ENCODE assay signal across 1 cellular context in genomic region chr7:48140001-48140681, GRCh38.
TF ChIP-seq lines count a peak whose summit lies in the region.

No MANE protein-coding gene starts in this region.

TF ChIP-seq in HepG2, 621 proteins besides CTCF, POLR2A, EP300 and RAD21 (continued from another document and continues in another):
- no peak for TF ChIP-seq ZNF646 (CRISPR knock-in tag; IDR thresholded peaks at IDR 0.05)
- peak; percentile 32 for TF ChIP-seq PHF5A (CRISPR knock-in tag; IDR thresholded peaks at IDR 0.05; ENCODE audit: low read depth, unreplicated experiment)
- TF ChIP-seq ZSCAN22 (CRISPR knock-in tag; IDR thresholded peaks at IDR 0.05): no peak
- no peak for TF ChIP-seq GTF3A (CRISPR knock-in tag; conservative IDR thresholded peaks at IDR 0.05)
- TF ChIP-seq IRF1 (CRISPR knock-in tag; IDR thresholded peaks at IDR 0.05; ENCODE audit: low read depth): no peak
- TF ChIP-seq SP2 (CRISPR knock-in tag; IDR thresholded peaks at IDR 0.05): no peak
- TF ChIP-seq RFX1 (IDR thresholded peaks at IDR 0.05): no peak
- TF ChIP-seq, protein P1, sequence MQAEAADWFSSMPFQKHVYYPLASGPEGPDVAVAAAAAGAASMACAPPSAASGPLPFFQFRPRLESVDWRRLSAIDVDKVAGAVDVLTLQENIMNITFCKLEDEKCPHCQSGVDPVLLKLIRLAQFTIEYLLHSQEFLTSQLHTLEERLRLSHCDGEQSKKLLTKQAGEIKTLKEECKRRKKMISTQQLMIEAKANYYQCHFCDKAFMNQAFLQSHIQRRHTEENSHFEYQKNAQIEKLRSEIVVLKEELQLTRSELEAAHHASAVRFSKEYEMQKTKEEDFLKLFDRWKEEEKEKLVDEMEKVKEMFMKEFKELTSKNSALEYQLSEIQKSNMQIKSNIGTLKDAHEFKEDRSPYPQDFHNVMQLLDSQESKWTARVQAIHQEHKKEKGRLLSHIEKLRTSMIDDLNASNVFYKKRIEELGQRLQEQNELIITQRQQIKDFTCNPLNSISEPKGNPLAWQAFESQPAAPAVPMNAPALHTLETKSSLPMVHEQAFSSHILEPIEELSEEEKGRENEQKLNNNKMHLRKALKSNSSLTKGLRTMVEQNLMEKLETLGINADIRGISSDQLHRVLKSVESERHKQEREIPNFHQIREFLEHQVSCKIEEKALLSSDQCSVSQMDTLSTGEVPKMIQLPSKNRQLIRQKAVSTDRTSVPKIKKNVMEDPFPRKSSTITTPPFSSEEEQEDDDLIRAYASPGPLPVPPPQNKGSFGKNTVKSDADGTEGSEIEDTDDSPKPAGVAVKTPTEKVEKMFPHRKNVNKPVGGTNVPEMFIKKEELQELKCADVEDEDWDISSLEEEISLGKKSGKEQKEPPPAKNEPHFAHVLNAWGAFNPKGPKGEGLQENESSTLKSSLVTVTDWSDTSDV (CRISPR knock-in tag; IDR thresholded peaks at IDR 0.05): no peak
- no peak for TF ChIP-seq ZNF282 (IDR thresholded peaks at IDR 0.05; ENCODE audit: partially characterized antibody)
- TF ChIP-seq, protein P2, sequence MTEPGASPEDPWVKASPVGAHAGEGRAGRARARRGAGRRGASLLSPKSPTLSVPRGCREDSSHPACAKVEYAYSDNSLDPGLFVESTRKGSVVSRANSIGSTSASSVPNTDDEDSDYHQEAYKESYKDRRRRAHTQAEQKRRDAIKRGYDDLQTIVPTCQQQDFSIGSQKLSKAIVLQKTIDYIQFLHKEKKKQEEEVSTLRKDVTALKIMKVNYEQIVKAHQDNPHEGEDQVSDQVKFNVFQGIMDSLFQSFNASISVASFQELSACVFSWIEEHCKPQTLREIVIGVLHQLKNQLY (CRISPR knock-in tag; IDR thresholded peaks at IDR 0.05): peak; percentile 86
- TF ChIP-seq ZNF772 (CRISPR knock-in tag; IDR thresholded peaks at IDR 0.05): peak; percentile 95
- TF ChIP-seq NAIF1 (CRISPR knock-in tag; IDR thresholded peaks at IDR 0.05; ENCODE audit: borderline replicate concordance): 0 out of 2 replicates have a peak, but pooled peaks have one; percentile 55
- no peak for TF ChIP-seq NFKB2 (CRISPR knock-in tag; IDR thresholded peaks at IDR 0.05; ENCODE audit: borderline replicate concordance)
- TF ChIP-seq HOXA7 (CRISPR knock-in tag; IDR thresholded peaks at IDR 0.05): no peak
- TF ChIP-seq ZBTB7B (CRISPR knock-in tag; IDR thresholded peaks at IDR 0.05): peak; percentile 76
- 0 out of 2 replicates have a peak, but pooled peaks have one; percentile 23 for TF ChIP-seq BRD4 (CRISPR knock-in tag; IDR thresholded peaks at IDR 0.05)
- TF ChIP-seq TP53 (CRISPR knock-in tag; conservative IDR thresholded peaks at IDR 0.05): no peak
- peak; percentile 57 for TF ChIP-seq HOXA3 (CRISPR knock-in tag; IDR thresholded peaks at IDR 0.05)
- TF ChIP-seq RNF219 (CRISPR knock-in tag; IDR thresholded peaks at IDR 0.05): peak; percentile 51; the same call in 1 of the 2 replicates
- TF ChIP-seq EZH2 (conservative IDR thresholded peaks at IDR 0.05; ENCODE audit: low read depth, low read length): no peak
- TF ChIP-seq NONO (IDR thresholded peaks at IDR 0.05): no peak
- peak; percentile 75; the same call in 1 of the 2 replicates for TF ChIP-seq NONO (CRISPR knock-in tag; conservative IDR thresholded peaks at IDR 0.05)
- no peak for TF ChIP-seq MZF1 (CRISPR knock-in tag; IDR thresholded peaks at IDR 0.05; ENCODE audit: borderline replicate concordance)
- no peak for TF ChIP-seq ZBTB8A (CRISPR knock-in tag; IDR thresholded peaks at IDR 0.05; ENCODE audit: borderline replicate concordance, low read depth)
- peak; percentile 69 for TF ChIP-seq ZNF7 (CRISPR knock-in tag; IDR thresholded peaks at IDR 0.05)
- TF ChIP-seq, protein P3, sequence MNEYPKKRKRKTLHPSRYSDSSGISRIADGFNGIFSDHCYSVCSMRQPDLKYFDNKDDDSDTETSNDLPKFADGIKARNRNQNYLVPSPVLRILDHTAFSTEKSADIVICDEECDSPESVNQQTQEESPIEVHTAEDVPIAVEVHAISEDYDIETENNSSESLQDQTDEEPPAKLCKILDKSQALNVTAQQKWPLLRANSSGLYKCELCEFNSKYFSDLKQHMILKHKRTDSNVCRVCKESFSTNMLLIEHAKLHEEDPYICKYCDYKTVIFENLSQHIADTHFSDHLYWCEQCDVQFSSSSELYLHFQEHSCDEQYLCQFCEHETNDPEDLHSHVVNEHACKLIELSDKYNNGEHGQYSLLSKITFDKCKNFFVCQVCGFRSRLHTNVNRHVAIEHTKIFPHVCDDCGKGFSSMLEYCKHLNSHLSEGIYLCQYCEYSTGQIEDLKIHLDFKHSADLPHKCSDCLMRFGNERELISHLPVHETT (CRISPR knock-in tag; conservative IDR thresholded peaks at IDR 0.05): no peak; the same call in 1 of the 2 replicates
- TF ChIP-seq CBX2 (IDR thresholded peaks at IDR 0.05; ENCODE audit: low read depth, low read length): no peak
- TF ChIP-seq CBX2 (CRISPR knock-in tag; IDR thresholded peaks at IDR 0.05; ENCODE audit: low read depth): no peak
- TF ChIP-seq, protein P4, sequence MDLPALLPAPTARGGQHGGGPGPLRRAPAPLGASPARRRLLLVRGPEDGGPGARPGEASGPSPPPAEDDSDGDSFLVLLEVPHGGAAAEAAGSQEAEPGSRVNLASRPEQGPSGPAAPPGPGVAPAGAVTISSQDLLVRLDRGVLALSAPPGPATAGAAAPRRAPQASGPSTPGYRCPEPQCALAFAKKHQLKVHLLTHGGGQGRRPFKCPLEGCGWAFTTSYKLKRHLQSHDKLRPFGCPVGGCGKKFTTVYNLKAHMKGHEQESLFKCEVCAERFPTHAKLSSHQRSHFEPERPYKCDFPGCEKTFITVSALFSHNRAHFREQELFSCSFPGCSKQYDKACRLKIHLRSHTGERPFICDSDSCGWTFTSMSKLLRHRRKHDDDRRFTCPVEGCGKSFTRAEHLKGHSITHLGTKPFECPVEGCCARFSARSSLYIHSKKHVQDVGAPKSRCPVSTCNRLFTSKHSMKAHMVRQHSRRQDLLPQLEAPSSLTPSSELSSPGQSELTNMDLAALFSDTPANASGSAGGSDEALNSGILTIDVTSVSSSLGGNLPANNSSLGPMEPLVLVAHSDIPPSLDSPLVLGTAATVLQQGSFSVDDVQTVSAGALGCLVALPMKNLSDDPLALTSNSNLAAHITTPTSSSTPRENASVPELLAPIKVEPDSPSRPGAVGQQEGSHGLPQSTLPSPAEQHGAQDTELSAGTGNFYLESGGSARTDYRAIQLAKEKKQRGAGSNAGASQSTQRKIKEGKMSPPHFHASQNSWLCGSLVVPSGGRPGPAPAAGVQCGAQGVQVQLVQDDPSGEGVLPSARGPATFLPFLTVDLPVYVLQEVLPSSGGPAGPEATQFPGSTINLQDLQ (CRISPR knock-in tag; IDR thresholded peaks at IDR 0.05): no peak
- TF ChIP-seq ZC3H13 (CRISPR knock-in tag; IDR thresholded peaks at IDR 0.05): peak; percentile 76
- peak; percentile 53; the same call in 1 of the 2 replicates for TF ChIP-seq SIX1 (CRISPR knock-in tag; IDR thresholded peaks at IDR 0.05; ENCODE audit: borderline replicate concordance)
- 0 out of 2 replicates have a peak, but pooled peaks have one; percentile 43 for TF ChIP-seq REL (CRISPR knock-in tag; conservative IDR thresholded peaks at IDR 0.05)
- no peak for TF ChIP-seq ZHX2 (IDR thresholded peaks at IDR 0.05; ENCODE audit: low read depth)
- no peak for TF ChIP-seq ZHX2 (CRISPR knock-in tag; IDR thresholded peaks at IDR 0.05; ENCODE audit: borderline replicate concordance)
- TF ChIP-seq MIER3 (CRISPR knock-in tag; IDR thresholded peaks at IDR 0.05; ENCODE audit: borderline replicate concordance): peak; percentile 94; the same call in 1 of the 2 replicates
- peak; percentile 71; the same call in 1 of the 2 replicates for TF ChIP-seq GATA4 (IDR thresholded peaks at IDR 0.05; ENCODE audit: borderline replicate concordance, low read depth)
